Comparison of ENCODE assay signal across 12 cellular contexts in the genomic region with DNA sequence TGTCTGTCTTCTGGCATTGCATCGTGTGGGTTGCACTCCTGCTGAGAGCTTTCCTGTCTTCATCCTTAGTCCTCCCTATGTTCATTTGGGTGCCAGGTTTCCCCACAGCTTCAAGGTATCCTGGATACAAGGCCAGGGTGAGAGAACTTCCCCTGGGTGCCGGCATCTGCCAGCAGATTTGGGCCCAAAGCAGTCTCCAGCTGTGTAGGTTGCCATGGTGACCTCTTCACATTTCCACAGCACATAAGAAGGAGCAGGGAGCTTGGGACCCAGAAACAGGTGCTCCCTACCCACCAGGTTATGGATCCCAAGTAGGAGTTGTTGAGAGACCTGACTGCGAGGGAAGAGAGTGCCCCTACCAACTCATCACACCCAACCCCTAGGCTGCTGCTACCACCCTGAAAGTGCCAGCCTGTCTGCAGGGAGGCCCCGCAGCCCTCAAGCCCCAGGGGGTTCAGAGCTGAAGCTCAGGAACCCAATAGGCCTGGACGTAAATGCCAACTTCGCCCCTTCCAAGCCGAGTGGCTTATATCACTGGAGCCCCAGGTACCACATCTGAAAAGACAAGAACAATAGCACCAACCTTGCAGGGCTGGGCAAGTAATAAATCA. TPM values are rescaled to one million over a fixed set of nuclear protein-coding genes. Genes with fewer than 3 reads are reported as not detected.
DNase-seq lines count a peak whose midpoint lies in the region; ATAC-seq and TF ChIP-seq lines count a peak whose summit lies in the region.
"Had no signal": no experiment of that assay in that cellular context is flagged by ENCODE, and none has a peak within 500 bp of the region (broad histone marks: within the 10 kb centered on the region; RNA-seq: fewer than 3 reads in every experiment).

No MANE protein-coding gene starts in this region.

- no peak overlapping the region for H3K9ac ChIP-seq in neural progenitor cell

- H3F3A ChIP-seq in neural progenitor cell (ENCODE audit: low read depth) = no peaks in the 10 kb centered on the region

- peaks cover 16% of the 10 kb centered on the region for H3K4me1 ChIP-seq in CD8-positive, alpha-beta T cell (ENCODE audit: insufficient read depth, low read length)
- no peaks in the 10 kb centered on the region for H3K4me1 ChIP-seq in neural progenitor cell
- H3K4me1 ChIP-seq: SJCRH30 had no signal

- H3K27ac Mint-ChIP-seq in activated CD4-positive, alpha-beta T cell treated with anti-CD3 and anti-CD28 coated beads, Interleukin-2, amount 10 ng/mL, durations not matched to agents 7 days and 5 days = peak overlapping the region; percentile 77
- H3K27ac Mint-ChIP-seq in CD8-positive, alpha-beta T cell = peak overlapping the region; percentile 71
- H3K27ac Mint-ChIP-seq in T-cell (peak overlapping the region; percentile 70 to 83), neural progenitor cell (peak overlapping the region; percentile 37), WTC11 (no peak overlapping the region)

- no peaks in the 10 kb centered on the region for H3K36me3 ChIP-seq in CD8-positive, alpha-beta T cell (ENCODE audit: insufficient read depth, low read length)
- H3K36me3 ChIP-seq in neural progenitor cell = no peaks in the 10 kb centered on the region
- H3K36me3 ChIP-seq: cardiac muscle cell, prostate gland, SJCRH30 had no signal

- no peaks in the 10 kb centered on the region for H3K79me2 ChIP-seq in neural progenitor cell (ENCODE audit: low read depth)

- no peaks in the 10 kb centered on the region for H3K36me3 Mint-ChIP-seq in activated CD4-positive, alpha-beta T cell treated with anti-CD3 and anti-CD28 coated beads, Interleukin-2, amount 10 ng/mL, durations not matched to agents 7 days and 5 days (ENCODE audit: low read depth)
- no peaks in the 10 kb centered on the region for H3K36me3 Mint-ChIP-seq in CD8-positive, alpha-beta T cell
- peaks cover 4% of the 10 kb centered on the region for H3K36me3 Mint-ChIP-seq in T-cell
- H3K36me3 Mint-ChIP-seq in neural progenitor cell = peaks cover 4% of the 10 kb centered on the region
- H3K36me3 Mint-ChIP-seq in WTC11 = no peaks in the 10 kb centered on the region

- H3K4me3 Mint-ChIP-seq in activated CD4-positive, alpha-beta T cell treated with anti-CD3 and anti-CD28 coated beads, Interleukin-2, amount 10 ng/mL, durations not matched to agents 7 days and 5 days = no peak overlapping the region
- no peak overlapping the region for H3K4me3 Mint-ChIP-seq in CD8-positive, alpha-beta T cell
- H3K4me3 Mint-ChIP-seq in T-cell (peak overlapping the region in 1 of 3 donors; percentile 5), neural progenitor cell (no peak overlapping the region), WTC11 (no peak overlapping the region)

- POLR2A ChIA-PET in activated CD4-positive, alpha-beta T cell treated with anti-CD3 and anti-CD28 coated beads, Interleukin-2, amount 10 ng/mL, durations not matched to agents 7 days and 5 days (lab: Charles Lee) = interaction anchor here (1.0 kb wide), 1 partner anchor 20 kb away, joined by 3 read pairs; no protein-coding TSS in a partner anchor
- POLR2A ChIA-PET in CD8-positive, alpha-beta T cell (lab: Charles Lee) = interaction anchor here (0.7 kb wide), 1 partner anchor 24 kb away, joined by 3 read pairs; no protein-coding TSS in a partner anchor
- POLR2A ChIA-PET in T-cell (lab: Charles Lee) (interaction anchor here (0.9 to 1.0 kb wide), 2 partner anchors 13 to 24 kb away, joined by 3 to 4 read pairs; no protein-coding TSS in a partner anchor), WTC11 (lab: Charles Lee) (no interaction called here)

- CTCF ChIA-PET in activated CD4-positive, alpha-beta T cell treated with anti-CD3 and anti-CD28 coated beads, Interleukin-2, amount 10 ng/mL, durations not matched to agents 7 days and 5 days (lab: Charles Lee) = interaction anchor here (0.7 to 3.2 kb wide), 13 partner anchors 9 to 168 kb away, joined by 3 to 13 read pairs (median 4); a partner anchor contains a TSS
- CTCF ChIA-PET in CD8-positive, alpha-beta T cell (lab: Charles Lee) = interaction anchor here (0.6 to 11.0 kb wide), 27 partner anchors 7 to 1971 kb away, joined by 3 to 189 read pairs (median 5); no protein-coding TSS in a partner anchor
- CTCF ChIA-PET in T-cell (lab: Charles Lee) (interaction anchor here (0.5 to 4.3 kb wide), 10 partner anchors 16 to 1163 kb away, joined by 3 to 36 read pairs (median 4); no protein-coding TSS in a partner anchor), WTC11 (lab: Charles Lee) (interaction anchor here (0.8 to 8.7 kb wide), 19 partner anchors 9 to 251 kb away, joined by 3 to 260 read pairs (median 6); a partner anchor contains a TSS)

- DNase-seq in activated CD4-positive, alpha-beta T cell treated with anti-CD3 and anti-CD28 coated beads, Interleukin-2, amount 10 ng/mL, durations not matched to agents 7 days and 5 days = no peak
- no peak for DNase-seq in activated CD4-positive, alpha-beta T cell treated with anti-CD3 and anti-CD28 coated beads for 48 hours
- no peak for DNase-seq in CD8-positive, alpha-beta T cell
- DNase-seq in T-cell = no peak
- DNase-seq in neural progenitor cell (ENCODE audit: low spot score) = no peak
- DNase-seq in WTC11 (ENCODE audit: low spot score) = no peak
- no peak for DNase-seq in NCI-H1436 (lab: John Stamatoyannopoulos, UW)
- no peak for DNase-seq in cortex of kidney (lab: John Stamatoyannopoulos, UW)
- DNase-seq: NCI-H345 had no signal

- ATAC-seq in CD8-positive, alpha-beta T cell = no peak
- ATAC-seq in T-cell (replicated peaks in 1 of 4) = peak in 3 of 4 experiments; percentile 10 to 23 (median 21)
- no peak for ATAC-seq in WTC11

- no peak overlapping the region for H3K4me2 ChIP-seq in neural progenitor cell

- H3K4me1 Mint-ChIP-seq in activated CD4-positive, alpha-beta T cell treated with anti-CD3 and anti-CD28 coated beads, Interleukin-2, amount 10 ng/mL, durations not matched to agents 7 days and 5 days = peaks cover 22% of the 10 kb centered on the region
- H3K4me1 Mint-ChIP-seq in CD8-positive, alpha-beta T cell (ENCODE audit: low read depth) = peaks cover 27% of the 10 kb centered on the region
- H3K4me1 Mint-ChIP-seq in T-cell (peaks cover 24 to 30% (median 25%) of the 10 kb centered on the region in 3 donors), neural progenitor cell (peaks cover 16% of the 10 kb centered on the region), WTC11 (peaks cover 5% of the 10 kb centered on the region; the same call in 1 of the 2 replicates)

- H3K27me3 Mint-ChIP-seq in activated CD4-positive, alpha-beta T cell treated with anti-CD3 and anti-CD28 coated beads, Interleukin-2, amount 10 ng/mL, durations not matched to agents 7 days and 5 days = peaks cover 14% of the 10 kb centered on the region
- no peaks in the 10 kb centered on the region for H3K27me3 Mint-ChIP-seq in CD8-positive, alpha-beta T cell (ENCODE audit: low read depth)
- H3K27me3 Mint-ChIP-seq in T-cell (no peaks in the 10 kb centered on the region), neural progenitor cell (ENCODE audit: insufficient read depth, low read depth) (peaks cover 2% of the 10 kb centered on the region), WTC11 (ENCODE audit: low read depth) (no peaks in the 10 kb centered on the region)

- no peaks in the 10 kb centered on the region for H3K27me3 ChIP-seq in CD8-positive, alpha-beta T cell (ENCODE audit: insufficient read depth, low read length)
- no peaks in the 10 kb centered on the region for H3K27me3 ChIP-seq in neural progenitor cell
- H3K27me3 ChIP-seq: cardiac muscle cell, SJCRH30 had no signal

- H3K9me3 ChIP-seq in CD8-positive, alpha-beta T cell (ENCODE audit: low read length) = no peaks in the 10 kb centered on the region
- no peaks in the 10 kb centered on the region for H3K9me3 ChIP-seq in neural progenitor cell (ENCODE audit: low read depth)
- H3K9me3 ChIP-seq: prostate gland, SJCRH30 had no signal

- H3K9me3 Mint-ChIP-seq in activated CD4-positive, alpha-beta T cell treated with anti-CD3 and anti-CD28 coated beads, Interleukin-2, amount 10 ng/mL, durations not matched to agents 7 days and 5 days = no peaks in the 10 kb centered on the region
- no peaks in the 10 kb centered on the region for H3K9me3 Mint-ChIP-seq in CD8-positive, alpha-beta T cell
- no peaks in the 10 kb centered on the region for H3K9me3 Mint-ChIP-seq in T-cell
- H3K9me3 Mint-ChIP-seq in neural progenitor cell = no peaks in the 10 kb centered on the region
- no peaks in the 10 kb centered on the region for H3K9me3 Mint-ChIP-seq in WTC11

- H2AFZ ChIP-seq in neural progenitor cell (replicated peaks) = no peak overlapping the region

- H3K4me3 ChIP-seq in CD8-positive, alpha-beta T cell (ENCODE audit: low read depth, low read length) = no peak overlapping the region
- H3K4me3 ChIP-seq in neural progenitor cell = no peak overlapping the region
- H3K4me3 ChIP-seq: cardiac muscle cell, prostate gland, SJCRH30 had no signal

- no peak overlapping the region for H3K27ac ChIP-seq in CD8-positive, alpha-beta T cell (ENCODE audit: low read depth, low read length)
- no peak overlapping the region for H3K27ac ChIP-seq in neural progenitor cell
- H3K27ac ChIP-seq: cardiac muscle cell, SJCRH30 had no signal

- H4K20me1 ChIP-seq in neural progenitor cell (ENCODE audit: low read depth) = no peaks in the 10 kb centered on the region

- intact Hi-C loops in CD8-positive, alpha-beta T cell (cut with DNase I, micrococcal nuclease) = loop anchor here in 1 of 2 experiments (2.0 kb wide), 1 partner anchor 53 kb away; no protein-coding TSS in a partner anchor

- no peak for TF ChIP-seq CTCF in CD8-positive, alpha-beta T cell (IDR thresholded peaks at IDR 0.05)
- TF ChIP-seq CTCF in neural progenitor cell (IDR thresholded peaks at IDR 0.05) (no peak), WTC11 (IDR thresholded peaks at IDR 0.05) (no peak)

TF ChIP-seq in WTC11, 78 proteins besides CTCF, POLR2A, EP300 and RAD21:
- no peak for TF ChIP-seq NFYB (CRISPR knock-in tag; conservative IDR thresholded peaks at IDR 0.05; ENCODE audit: low read depth)

RNA-seq across cellular contexts. Expression of a gene that starts 19.9 kb away (rescaled TPM):
- total RNA-seq in activated CD4-positive, alpha-beta T cell treated with anti-CD3 and anti-CD28 coated beads, Interleukin-2, amount 10 ng/mL, durations not matched to agents 7 days and 5 days = 1 to 10 TPM; 3.8 to 5.1 TPM
- total RNA-seq in CD8-positive, alpha-beta T cell = 1 to 10 TPM; 1.8 to 2.3 TPM
- total RNA-seq in T-cell = 10 to 100 TPM in 1 of 5 donors, 1 to 10 TPM in 4; 3.5 to 12.4 (median 5.4) TPM
- total RNA-seq in neural progenitor cell (ENCODE audit: low replicate concordance) = 1.2 and 2.3 TPM in 2 replicates
- total RNA-seq in WTC11 (2021) = 3.8 to 4.6 TPM (median 4.4 TPM) in 3 replicates

RNA-seq across cellular contexts. Expression of a gene that starts 20.0 kb away (rescaled TPM):
- total RNA-seq in activated CD4-positive, alpha-beta T cell treated with anti-CD3 and anti-CD28 coated beads, Interleukin-2, amount 10 ng/mL, durations not matched to agents 7 days and 5 days = 10 to 100 TPM; 31.6 to 33.7 TPM
- total RNA-seq in CD8-positive, alpha-beta T cell = 10 to 100 TPM; 13.9 to 20.2 TPM
- 10 to 100 TPM; 26.7 to 55.5 (median 41.5) TPM for total RNA-seq in T-cell
- 18.0 and 38.5 TPM in 2 replicates for total RNA-seq in neural progenitor cell (ENCODE audit: low replicate concordance)
- total RNA-seq in WTC11 (2021) = 44.6 to 50.7 TPM (median 47.4 TPM) in 3 replicates

RNA-seq across cellular contexts. Expression of a gene that starts 26.0 kb away (rescaled TPM):
- 10 to 100 TPM; 13.4 to 13.6 TPM for total RNA-seq in activated CD4-positive, alpha-beta T cell treated with anti-CD3 and anti-CD28 coated beads, Interleukin-2, amount 10 ng/mL, durations not matched to agents 7 days and 5 days
- total RNA-seq in CD8-positive, alpha-beta T cell = 100 to 1,000 TPM; 535 TPM
- total RNA-seq in T-cell (100 to 1,000 TPM in 2 of 5 donors, 10 to 100 TPM in 3; 19.5 to 302 (median 25.0) TPM), neural progenitor cell (ENCODE audit: low replicate concordance) (1.9 and 6.5 TPM in 2 replicates), WTC11 (2021) (8.0 to 8.7 TPM (median 8.5 TPM) in 3 replicates)

Comparison
In these comparisons a context has a peak if more than half of its experiments do, and no peak if none do; other contexts are left out.
1. ATAC-seq: peak in T-cell (3 of 4); none in CD8-positive, alpha-beta T cell (single experiment) and WTC11 (single experiment).